Comparison of ENCODE assay signal across 8 cellular contexts in the genomic region with DNA sequence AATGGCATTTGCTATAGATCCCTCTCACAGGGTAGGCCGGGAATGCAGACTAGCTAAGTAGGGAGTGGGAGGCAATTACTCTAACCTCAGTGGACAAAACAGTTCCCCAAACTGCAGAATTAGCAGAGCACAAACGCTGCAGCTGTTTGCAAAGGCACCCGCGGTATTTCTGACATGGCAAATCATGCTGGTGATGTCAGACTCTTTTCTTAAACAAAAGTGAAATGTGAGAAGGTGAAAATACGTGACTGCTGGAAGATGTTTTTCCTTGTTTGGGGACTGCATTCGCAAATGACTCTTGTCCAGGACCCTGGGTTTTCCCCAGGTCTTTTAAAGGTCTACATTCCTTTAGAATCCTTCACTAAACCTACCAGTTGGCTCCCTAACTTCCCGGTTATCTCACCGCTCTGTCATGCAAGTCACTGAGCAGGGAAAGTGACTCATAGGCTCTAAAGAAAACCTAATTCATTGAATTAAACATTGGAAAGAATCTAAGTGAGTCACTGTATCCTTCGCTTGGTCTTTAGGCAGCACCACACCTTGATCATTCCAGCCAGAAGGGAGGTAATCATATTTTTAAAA.
DNase-seq lines count a peak whose midpoint lies in the region; ATAC-seq and TF ChIP-seq lines count a peak whose summit lies in the region.

No MANE protein-coding gene starts in this region.

- DNase-seq in CD1c-positive myeloid dendritic cell (ENCODE audit: extremely low spot score) (peak; percentile 78), germinal center (ENCODE audit: low spot score) (peak; percentile 18), pons (ENCODE audit: low spot score) (peak; percentile 5)

- peak; percentile 55 for ATAC-seq in HG03432 (IDR thresholded peaks at IDR 0.05; ENCODE audit: unreplicated experiment)
- peak; percentile 84 for ATAC-seq in SK-N-SH treated with all-trans-retinoic acid at 6 μM for 48 hours
- ATAC-seq in GM18873 (IDR thresholded peaks at IDR 0.05; ENCODE audit: low FRiP score, unreplicated experiment): no peak
- ATAC-seq in GM19328 (IDR thresholded peaks at IDR 0.05; ENCODE audit: unreplicated experiment): no peak
- ATAC-seq in HG02623 (IDR thresholded peaks at IDR 0.05; ENCODE audit: unreplicated experiment): no peak

TF ChIP-seq in SK-N-SH treated with all-trans-retinoic acid at 6 μM for 48 hours, 23 proteins besides CTCF, POLR2A, EP300 and RAD21:
- TF ChIP-seq ISL1 (CRISPR knock-in tag; IDR thresholded peaks at IDR 0.05): peak; percentile 73
- TF ChIP-seq PPARA (CRISPR knock-in tag; IDR thresholded peaks at IDR 0.05; ENCODE audit: borderline replicate concordance): no peak
- TF ChIP-seq, protein P1, sequence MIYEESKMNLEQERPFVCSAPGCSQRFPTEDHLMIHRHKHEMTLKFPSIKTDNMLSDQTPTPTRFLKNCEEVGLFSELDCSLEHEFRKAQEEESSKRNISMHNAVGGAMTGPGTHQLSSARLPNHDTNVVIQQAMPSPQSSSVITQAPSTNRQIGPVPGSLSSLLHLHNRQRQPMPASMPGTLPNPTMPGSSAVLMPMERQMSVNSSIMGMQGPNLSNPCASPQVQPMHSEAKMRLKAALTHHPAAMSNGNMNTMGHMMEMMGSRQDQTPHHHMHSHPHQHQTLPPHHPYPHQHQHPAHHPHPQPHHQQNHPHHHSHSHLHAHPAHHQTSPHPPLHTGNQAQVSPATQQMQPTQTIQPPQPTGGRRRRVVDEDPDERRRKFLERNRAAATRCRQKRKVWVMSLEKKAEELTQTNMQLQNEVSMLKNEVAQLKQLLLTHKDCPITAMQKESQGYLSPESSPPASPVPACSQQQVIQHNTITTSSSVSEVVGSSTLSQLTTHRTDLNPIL (CRISPR knock-in tag; IDR thresholded peaks at IDR 0.05; ENCODE audit: low read depth): peak; percentile 87
- no peak for TF ChIP-seq TCF4 (CRISPR knock-in tag; IDR thresholded peaks at IDR 0.05; ENCODE audit: borderline replicate concordance)
- no peak for TF ChIP-seq ZNF70 (CRISPR knock-in tag; IDR thresholded peaks at IDR 0.05)
- no peak for TF ChIP-seq ZNF8 (CRISPR knock-in tag; IDR thresholded peaks at IDR 0.05)
- peak; percentile 51; the same call in 1 of the 2 replicates for TF ChIP-seq CSDC2 (CRISPR knock-in tag; IDR thresholded peaks at IDR 0.05)
- no peak for TF ChIP-seq ZFP30 (CRISPR knock-in tag; IDR thresholded peaks at IDR 0.05)
- no peak for TF ChIP-seq CSRNP3 (CRISPR knock-in tag; IDR thresholded peaks at IDR 0.05)
- TF ChIP-seq ZC3H10 (CRISPR knock-in tag; IDR thresholded peaks at IDR 0.05): peak; percentile 77
- no peak for TF ChIP-seq ARNTL (CRISPR knock-in tag; IDR thresholded peaks at IDR 0.05; ENCODE audit: borderline replicate concordance, low read depth)
- TF ChIP-seq, protein P2, sequence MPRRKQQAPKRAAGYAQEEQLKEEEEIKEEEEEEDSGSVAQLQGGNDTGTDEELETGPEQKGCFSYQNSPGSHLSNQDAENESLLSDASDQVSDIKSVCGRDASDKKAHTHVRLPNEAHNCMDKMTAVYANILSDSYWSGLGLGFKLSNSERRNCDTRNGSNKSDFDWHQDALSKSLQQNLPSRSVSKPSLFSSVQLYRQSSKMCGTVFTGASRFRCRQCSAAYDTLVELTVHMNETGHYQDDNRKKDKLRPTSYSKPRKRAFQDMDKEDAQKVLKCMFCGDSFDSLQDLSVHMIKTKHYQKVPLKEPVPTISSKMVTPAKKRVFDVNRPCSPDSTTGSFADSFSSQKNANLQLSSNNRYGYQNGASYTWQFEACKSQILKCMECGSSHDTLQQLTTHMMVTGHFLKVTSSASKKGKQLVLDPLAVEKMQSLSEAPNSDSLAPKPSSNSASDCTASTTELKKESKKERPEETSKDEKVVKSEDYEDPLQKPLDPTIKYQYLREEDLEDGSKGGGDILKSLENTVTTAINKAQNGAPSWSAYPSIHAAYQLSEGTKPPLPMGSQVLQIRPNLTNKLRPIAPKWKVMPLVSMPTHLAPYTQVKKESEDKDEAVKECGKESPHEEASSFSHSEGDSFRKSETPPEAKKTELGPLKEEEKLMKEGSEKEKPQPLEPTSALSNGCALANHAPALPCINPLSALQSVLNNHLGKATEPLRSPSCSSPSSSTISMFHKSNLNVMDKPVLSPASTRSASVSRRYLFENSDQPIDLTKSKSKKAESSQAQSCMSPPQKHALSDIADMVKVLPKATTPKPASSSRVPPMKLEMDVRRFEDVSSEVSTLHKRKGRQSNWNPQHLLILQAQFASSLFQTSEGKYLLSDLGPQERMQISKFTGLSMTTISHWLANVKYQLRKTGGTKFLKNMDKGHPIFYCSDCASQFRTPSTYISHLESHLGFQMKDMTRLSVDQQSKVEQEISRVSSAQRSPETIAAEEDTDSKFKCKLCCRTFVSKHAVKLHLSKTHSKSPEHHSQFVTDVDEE (CRISPR knock-in tag; IDR thresholded peaks at IDR 0.05): no peak
- TF ChIP-seq, protein P3, sequence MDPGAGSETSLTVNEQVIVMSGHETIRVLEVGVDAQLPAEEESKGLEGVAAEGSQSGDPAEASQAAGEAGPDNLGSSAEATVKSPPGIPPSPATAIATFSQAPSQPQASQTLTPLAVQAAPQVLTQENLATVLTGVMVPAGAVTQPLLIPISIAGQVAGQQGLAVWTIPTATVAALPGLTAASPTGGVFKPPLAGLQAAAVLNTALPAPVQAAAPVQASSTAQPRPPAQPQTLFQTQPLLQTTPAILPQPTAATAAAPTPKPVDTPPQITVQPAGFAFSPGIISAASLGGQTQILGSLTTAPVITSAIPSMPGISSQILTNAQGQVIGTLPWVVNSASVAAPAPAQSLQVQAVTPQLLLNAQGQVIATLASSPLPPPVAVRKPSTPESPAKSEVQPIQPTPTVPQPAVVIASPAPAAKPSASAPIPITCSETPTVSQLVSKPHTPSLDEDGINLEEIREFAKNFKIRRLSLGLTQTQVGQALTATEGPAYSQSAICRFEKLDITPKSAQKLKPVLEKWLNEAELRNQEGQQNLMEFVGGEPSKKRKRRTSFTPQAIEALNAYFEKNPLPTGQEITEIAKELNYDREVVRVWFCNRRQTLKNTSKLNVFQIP (CRISPR knock-in tag; IDR thresholded peaks at IDR 0.05; ENCODE audit: borderline replicate concordance, low read depth): no peak
- TF ChIP-seq SNAI2 (CRISPR knock-in tag; IDR thresholded peaks at IDR 0.05): no peak
- no peak for TF ChIP-seq GLIS3 (CRISPR knock-in tag; IDR thresholded peaks at IDR 0.05)
- no peak for TF ChIP-seq PATZ1 (CRISPR knock-in tag; IDR thresholded peaks at IDR 0.05; ENCODE audit: borderline replicate concordance)
- no peak for TF ChIP-seq ESRRG (CRISPR knock-in tag; IDR thresholded peaks at IDR 0.05)
- no peak for TF ChIP-seq RARB (CRISPR knock-in tag; IDR thresholded peaks at IDR 0.05)
- TF ChIP-seq ZNF565 (CRISPR knock-in tag; conservative IDR thresholded peaks at IDR 0.05; ENCODE audit: low read depth): no peak
- TF ChIP-seq OSR1 (CRISPR knock-in tag; IDR thresholded peaks at IDR 0.05): no peak
- TF ChIP-seq TOX (CRISPR knock-in tag; IDR thresholded peaks at IDR 0.05; ENCODE audit: borderline replicate concordance): no peak
- no peak for TF ChIP-seq BACH2 (CRISPR knock-in tag; IDR thresholded peaks at IDR 0.05; ENCODE audit: borderline replicate concordance)
- TF ChIP-seq ZFP3 (CRISPR knock-in tag; IDR thresholded peaks at IDR 0.05): 0 out of 2 replicates have a peak, but pooled peaks have one; percentile 51

Comparison
In these comparisons a context has a peak if more than half of its experiments do, and no peak if none do; other contexts are left out.
1. DNase-seq: peak in every context shown above with its lines; median percentile 78 in CD1c-positive myeloid dendritic cell; 18 in germinal center; 5 in pons.
2. ATAC-seq: peak in HG03432 (single experiment) and SK-N-SH treated with all-trans-retinoic acid at 6 μM for 48 hours (single experiment); none in GM18873 (single experiment), GM19328 (single experiment) and HG02623 (single experiment).